In the genomic region with DNA sequence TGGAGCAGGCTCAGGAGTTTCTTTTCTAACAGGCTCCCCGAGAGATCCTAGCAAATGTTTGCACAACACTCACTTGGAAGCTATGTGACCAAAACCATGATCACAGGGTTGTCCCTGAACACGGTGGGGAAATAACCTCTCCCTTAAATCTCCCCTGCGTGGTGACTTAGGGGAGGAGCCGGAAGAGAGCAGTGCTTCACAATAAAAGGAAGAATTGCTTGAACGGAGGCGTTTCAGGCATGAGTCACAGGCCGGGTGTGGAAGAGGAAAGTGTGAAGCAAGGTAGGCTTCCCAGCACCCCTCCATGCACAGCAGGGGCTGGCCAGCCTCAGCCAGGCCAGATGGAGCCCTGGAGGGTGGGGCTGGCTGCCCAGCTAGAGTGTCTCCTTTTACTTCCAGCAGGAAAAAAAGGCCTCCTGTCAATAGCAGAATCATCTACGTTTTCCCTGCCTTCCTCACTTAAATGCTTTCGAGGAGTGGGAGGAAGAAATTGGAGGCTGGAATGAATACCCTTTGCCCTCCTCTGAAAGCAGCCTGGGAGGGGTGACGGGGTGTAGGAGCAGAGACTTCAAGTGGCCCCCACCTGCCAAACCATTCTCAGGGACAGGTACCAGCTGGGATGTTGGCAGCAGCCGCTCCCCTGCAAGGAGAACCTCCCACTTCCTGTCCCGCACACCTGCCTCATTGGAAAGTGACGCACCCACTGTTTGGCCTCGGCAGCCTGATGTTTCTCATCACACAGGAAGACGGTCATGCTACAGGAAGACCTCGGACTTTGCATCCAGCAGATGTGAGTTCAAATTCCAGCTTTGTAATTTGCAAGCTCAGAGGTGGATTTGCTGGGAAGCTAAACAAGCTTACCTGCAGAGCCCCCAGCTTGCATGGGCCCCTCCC, we compare ENCODE assay signal across 8 cellular contexts. TPM values are rescaled to one million over a fixed set of nuclear protein-coding genes. Genes with fewer than 3 reads are reported as not detected.
A peak's percentile ranks its signal among the peaks of the same experiment; 100 is the strongest.
DNase-seq lines count a peak whose midpoint lies in the region; ATAC-seq and TF ChIP-seq lines count a peak whose summit lies in the region.

No MANE protein-coding gene starts in this region.

- peaks cover 0 to 32% of the 10 kb centered on the region in 2 donors for H3K36me3 Mint-ChIP-seq in activated naive CD4-positive, alpha-beta T cell treated with anti-CD3 and anti-CD28 coated beads, Interleukin-2, amount 50 U/mL, for 72 hours

- 19 to 22% methylated on average over 16 of the region's 16 CpGs for WGBS in GM23248 (ENCODE audit: low coverage in 1 of 2, low lambda C conversion rate in 2 of 2, missing lambda C conversion rate in 2 of 2), 2 experiments
- WGBS in smooth muscle cell (ENCODE audit: low lambda C conversion rate), result 27% methylated on average over 16 of the region's 16 CpGs

- ATAC-seq in activated naive CD4-positive, alpha-beta T cell treated with anti-CD3 and anti-CD28 coated beads, Interleukin-2, amount 50 U/mL, for 72 hours, result peak; percentile 94 to 95
- ATAC-seq in GM19035 (IDR thresholded peaks at IDR 0.05; ENCODE audit: unreplicated experiment), result no peak

- H4K20me1 ChIP-seq in GM23248 (ENCODE audit: insufficient read depth) (no peaks in the 10 kb centered on the region), smooth muscle cell (ENCODE audit: low read depth) (no peaks in the 10 kb centered on the region)

- H3K9ac ChIP-seq in GM23248, result no peak overlapping the region; the same call in 1 of the 2 replicates
- no peak overlapping the region for H3K9ac ChIP-seq in smooth muscle cell (ENCODE audit: low read depth)

- peak overlapping the region; percentile 4; the same call in 1 of the 2 replicates for H3K4me3 ChIP-seq in GM23248
- H3K4me3 ChIP-seq in left ventricle myocardium inferior, result no peak overlapping the region
- no peak overlapping the region for H3K4me3 ChIP-seq in smooth muscle cell

- no peaks in the 10 kb centered on the region for H3K36me3 ChIP-seq in GM23248 (ENCODE audit: low read depth)
- no peaks in the 10 kb centered on the region for H3K36me3 ChIP-seq in left ventricle myocardium inferior
- H3K36me3 ChIP-seq in smooth muscle cell (ENCODE audit: low read depth), result no peaks in the 10 kb centered on the region

- no peaks in the 10 kb centered on the region for H3K9me2 ChIP-seq in GM23248 (ENCODE audit: insufficient read depth)

- H3K4me2 ChIP-seq in GM23248 (ENCODE audit: unreplicated experiment), result peak overlapping the region; percentile 46
- peak overlapping the region; percentile 38 for H3K4me2 ChIP-seq in smooth muscle cell

- H3K9me3 ChIP-seq in GM23248 (ENCODE audit: low read depth) (no peaks in the 10 kb centered on the region), left ventricle myocardium inferior (replicated peaks) (no peaks in the 10 kb centered on the region), smooth muscle cell (replicated peaks; ENCODE audit: low read depth) (no peaks in the 10 kb centered on the region)

- no peaks in the 10 kb centered on the region; the same call in none of the 2 replicates for H3K27me3 ChIP-seq in GM23248 (replicated peaks; ENCODE audit: insufficient read depth)
- H3K27me3 ChIP-seq in left ventricle myocardium inferior (ENCODE audit: low read depth), result peaks cover 4% of the 10 kb centered on the region
- no peaks in the 10 kb centered on the region for H3K27me3 ChIP-seq in smooth muscle cell (ENCODE audit: low read depth)

- DNase-seq in DMS53 treated with DMSO at 0.1 percent for 48 hours (lab: John Stamatoyannopoulos, UW; ENCODE audit: unreplicated experiment) (peak; percentile 63), GM23248 (peak; percentile 90), M059J (ENCODE audit: low read depth) (peak; percentile 87), SIG-M5 treated with dmso at 0.1 percent for 504 hours (lab: John Stamatoyannopoulos, UW; ENCODE audit: unreplicated experiment) (peak; percentile 98), left ventricle myocardium inferior (no peak), smooth muscle cell (lab: John Stamatoyannopoulos, UW; ENCODE audit: unreplicated experiment) (no peak)
- DNase-seq in activated naive CD4-positive, alpha-beta T cell treated with anti-CD3 and anti-CD28 coated beads, Interleukin-2, amount 50 U/mL, for 72 hours (ENCODE audit: low spot score in 2 of 2), result peak; percentile 78 to 87

- TF ChIP-seq CTCF in left ventricle myocardium inferior (IDR thresholded peaks at IDR 0.05; ENCODE audit: borderline replicate concordance), result no peak
- TF ChIP-seq CTCF in smooth muscle cell (IDR thresholded peaks at IDR 0.05; ENCODE audit: borderline replicate concordance, insufficient read depth, poor library complexity, severe bottlenecking), result no peak

- peaks cover 12% of the 10 kb centered on the region for H3K4me1 ChIP-seq in GM23248 (ENCODE audit: insufficient read depth)
- peaks cover 11% of the 10 kb centered on the region for H3K4me1 ChIP-seq in left ventricle myocardium inferior
- H3K4me1 ChIP-seq in smooth muscle cell (ENCODE audit: low read depth), result peaks cover 8% of the 10 kb centered on the region

- intact Hi-C loops in left ventricle myocardium inferior (cut with micrococcal nuclease), result no loop called here

- H2AFZ ChIP-seq in GM23248 (peak overlapping the region; percentile 51), smooth muscle cell (ENCODE audit: low read depth) (peak overlapping the region; percentile 24)

- in situ Hi-C loops in GM23248 (cut with MboI), result no loop called here

- peaks cover 4 to 11% of the 10 kb centered on the region in 2 donors for H3K9me3 Mint-ChIP-seq in activated naive CD4-positive, alpha-beta T cell treated with anti-CD3 and anti-CD28 coated beads, Interleukin-2, amount 50 U/mL, for 72 hours

- H3K79me2 ChIP-seq in GM23248 (ENCODE audit: insufficient read depth) (no peaks in the 10 kb centered on the region), smooth muscle cell (ENCODE audit: low read depth) (no peaks in the 10 kb centered on the region)

- H3K27ac Mint-ChIP-seq in activated naive CD4-positive, alpha-beta T cell treated with anti-CD3 and anti-CD28 coated beads, Interleukin-2, amount 50 U/mL, for 72 hours, result peak overlapping the region; percentile 94 to 96

- H3K27ac ChIP-seq in GM23248 (no peak overlapping the region), left ventricle myocardium inferior (replicated peaks) (peak overlapping the region; percentile 48), smooth muscle cell (ENCODE audit: low read depth) (peak overlapping the region; percentile 46)

- H3F3A ChIP-seq in GM23248 (ENCODE audit: insufficient read depth) (no peaks in the 10 kb centered on the region), smooth muscle cell (ENCODE audit: low read depth) (no peaks in the 10 kb centered on the region)

RNA-seq across cellular contexts. Expression of a gene that starts 30.1 kb away (rescaled TPM):
- total RNA-seq in GM23248 (2014; rRNA removed; shearing (Covaris generic)), result 77.1 and 77.9 TPM in 2 replicates
- 74.4 and 76.3 TPM in 2 replicates for polyA plus RNA-seq in GM23248 (2016; fragmentation: Nextera tagmentation; extraction: Ambion mirVana)
- 54.4 and 81.1 TPM in 2 replicates for total RNA-seq in M059J (2014; rRNA removed; shearing (Covaris generic))
- 100 to 1,000 TPM; 282 to 355 TPM for total RNA-seq in activated naive CD4-positive, alpha-beta T cell treated with anti-CD3 and anti-CD28 coated beads, Interleukin-2, amount 50 U/mL, for 72 hours
- 198 TPM for total RNA-seq in left ventricle myocardium inferior
- 92.7 and 118 TPM in 2 replicates for total RNA-seq in smooth muscle cell
- polyA plus RNA-seq in smooth muscle cell, result 63.6 and 65.6 TPM in 2 replicates

Comparison
In these comparisons a context has a peak if more than half of its experiments do, and no peak if none do; other contexts are left out.
1. DNase-seq: peak in DMS53 treated with DMSO at 0.1 percent for 48 hours (single experiment), GM23248 (single experiment), M059J (single experiment), SIG-M5 treated with dmso at 0.1 percent for 504 hours (single experiment) and activated naive CD4-positive, alpha-beta T cell treated with anti-CD3 and anti-CD28 coated beads, Interleukin-2, amount 50 U/mL, for 72 hours (2 of 2); none in left ventricle myocardium inferior (single experiment) and smooth muscle cell (single experiment).